In the genomic region with DNA sequence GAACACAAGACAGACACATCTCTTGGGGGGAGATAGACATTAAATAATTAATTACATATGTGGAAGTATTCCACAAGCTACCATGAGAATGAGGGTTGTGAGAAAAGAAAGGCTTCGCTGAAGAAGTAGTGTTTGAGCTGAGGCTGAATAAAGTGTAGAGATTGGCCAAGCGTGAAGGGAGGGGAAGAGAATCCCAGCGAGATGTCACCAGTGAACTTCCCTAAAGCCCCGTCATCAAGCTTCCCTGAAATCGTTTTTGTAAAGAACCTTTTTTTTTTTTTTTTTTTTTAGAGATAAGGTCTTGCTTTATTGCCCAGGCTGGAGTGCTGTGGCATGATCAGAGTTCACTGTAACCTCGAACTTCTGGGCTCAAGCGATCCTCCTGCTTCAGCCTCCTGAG, we compare ENCODE assay signal across 25 cellular contexts.
DNase-seq lines count a peak whose midpoint lies in the region; ATAC-seq and TF ChIP-seq lines count a peak whose summit lies in the region.
"Had no signal": no experiment of that assay in that cellular context is flagged by ENCODE, and none has a peak within 500 bp of the region (broad histone marks: within the 10 kb centered on the region; RNA-seq: fewer than 3 reads in every experiment).

No MANE protein-coding gene starts in this region.

- no peaks in the 10 kb centered on the region for H3K27me3 ChIP-seq in Caco-2 (replicated peaks; ENCODE audit: control insufficient read depth, insufficient read depth, low read length)
- H3K27me3 ChIP-seq: SJSA1 had no signal

- intact Hi-C loops in natural killer cell (cut with micrococcal nuclease) = loop anchor here (10.0 kb wide), 1 partner anchor 264 kb away; no protein-coding TSS in a partner anchor
- intact Hi-C loops in dendritic cell treated with granulocyte-macrophage colony-stimulating factor and Interleukin-4, amounts not matched to agents 40 ng/mL and 50 ng/mL, for 4 days (cut with micrococcal nuclease) = no loop called here
- intact Hi-C loops in Caco-2 (cut with micrococcal nuclease; ENCODE audit: unreplicated experiment) = no loop called here

- H3K4me1 Mint-ChIP-seq in natural killer cell treated with Interleukin-12 subunit alpha and Interleukin-12 subunit beta and Interleukin-15 and Interleukin-18, amount 100 ng/mL, for 72 hours (ENCODE audit: low read depth in 2 of 2) = peaks cover 63 to 76% of the 10 kb centered on the region in 2 donors
- peaks cover 21 to 22% of the 10 kb centered on the region in 2 donors for H3K4me1 Mint-ChIP-seq in natural killer cell
- peaks cover 30% of the 10 kb centered on the region for H3K4me1 Mint-ChIP-seq in dendritic cell treated with granulocyte-macrophage colony-stimulating factor and Interleukin-4, amounts not matched to agents 40 ng/mL and 50 ng/mL, for 4 days (ENCODE audit: low read depth)
- H3K4me1 Mint-ChIP-seq in Caco-2 (ENCODE audit: low read depth, unreplicated experiment) = peaks cover 7% of the 10 kb centered on the region

- H3K27me3 Mint-ChIP-seq in natural killer cell treated with Interleukin-12 subunit alpha and Interleukin-12 subunit beta and Interleukin-15 and Interleukin-18, amount 100 ng/mL, for 72 hours = no peaks in the 10 kb centered on the region
- peaks cover 3 to 13% of the 10 kb centered on the region in 2 donors for H3K27me3 Mint-ChIP-seq in natural killer cell (ENCODE audit: low read depth in 2 of 2)
- no peaks in the 10 kb centered on the region for H3K27me3 Mint-ChIP-seq in dendritic cell treated with granulocyte-macrophage colony-stimulating factor and Interleukin-4, amounts not matched to agents 40 ng/mL and 50 ng/mL, for 4 days
- no peaks in the 10 kb centered on the region for H3K27me3 Mint-ChIP-seq in Caco-2 (ENCODE audit: insufficient read depth, unreplicated experiment)
- H3K27me3 Mint-ChIP-seq: CD8-positive, alpha-beta memory T cell had no signal

- H3K36me3 ChIP-seq in Caco-2 (ENCODE audit: control insufficient read depth, insufficient read depth, low read length) = no peaks in the 10 kb centered on the region
- H3K36me3 ChIP-seq: SJSA1 had no signal

- H3K4me3 ChIP-seq in Caco-2 (ENCODE audit: low read depth, low read length) = no peak overlapping the region
- H3K4me3 ChIP-seq: PC-9, SJSA1 had no signal

- H3K4me1 ChIP-seq in Caco-2 = peaks cover 5% of the 10 kb centered on the region

- H3K36me3 Mint-ChIP-seq in natural killer cell treated with Interleukin-12 subunit alpha and Interleukin-12 subunit beta and Interleukin-15 and Interleukin-18, amount 100 ng/mL, for 72 hours = peaks cover 27% of the 10 kb centered on the region
- no peaks in the 10 kb centered on the region for H3K36me3 Mint-ChIP-seq in natural killer cell
- no peaks in the 10 kb centered on the region for H3K36me3 Mint-ChIP-seq in dendritic cell treated with granulocyte-macrophage colony-stimulating factor and Interleukin-4, amounts not matched to agents 40 ng/mL and 50 ng/mL, for 4 days (ENCODE audit: low read depth)
- no peaks in the 10 kb centered on the region for H3K36me3 Mint-ChIP-seq in Caco-2 (ENCODE audit: insufficient read depth, unreplicated experiment)
- H3K36me3 Mint-ChIP-seq: T-cell had no signal

- CTCF ChIA-PET in Caco-2 (lab: Charles Lee) = no interaction called here

- POLR2A ChIA-PET in Caco-2 (lab: Charles Lee) = interaction anchor here (0.6 kb wide), 1 partner anchor 50 kb away, joined by 5 read pairs; no protein-coding TSS in a partner anchor

- no TSS peak for BruUV-seq in Caco-2 (replicated peaks; lab: Mats Ljungman, UMichigan)

- no peaks in the 10 kb centered on the region for H3K9me3 ChIP-seq in Caco-2
- H3K9me3 ChIP-seq: SJSA1 had no signal

- peak overlapping the region; percentile 89 to 97 for H3K27ac Mint-ChIP-seq in natural killer cell treated with Interleukin-12 subunit alpha and Interleukin-12 subunit beta and Interleukin-15 and Interleukin-18, amount 100 ng/mL, for 72 hours
- H3K27ac Mint-ChIP-seq in natural killer cell (no peak overlapping the region), Caco-2 (ENCODE audit: unreplicated experiment) (no peak overlapping the region)
- peak overlapping the region; percentile 57 for H3K27ac Mint-ChIP-seq in dendritic cell treated with granulocyte-macrophage colony-stimulating factor and Interleukin-4, amounts not matched to agents 40 ng/mL and 50 ng/mL, for 4 days
- H3K27ac Mint-ChIP-seq: T-cell had no signal

- peak overlapping the region; percentile 30 for H3K4me3 Mint-ChIP-seq in natural killer cell treated with Interleukin-12 subunit alpha and Interleukin-12 subunit beta and Interleukin-15 and Interleukin-18, amount 100 ng/mL, for 72 hours
- H3K4me3 Mint-ChIP-seq in natural killer cell = no peak overlapping the region
- H3K4me3 Mint-ChIP-seq in dendritic cell treated with granulocyte-macrophage colony-stimulating factor and Interleukin-4, amounts not matched to agents 40 ng/mL and 50 ng/mL, for 4 days = no peak overlapping the region
- H3K4me3 Mint-ChIP-seq in Caco-2 (ENCODE audit: unreplicated experiment) = no peak overlapping the region
- H3K4me3 Mint-ChIP-seq: CD8-positive, alpha-beta memory T cell; T-cell had no signal

- no peak for ATAC-seq in natural killer cell treated with Interleukin-12 subunit alpha and Interleukin-12 subunit beta and Interleukin-15 and Interleukin-18, amount 100 ng/mL, for 72 hours
- ATAC-seq in natural killer cell = no peak
- no peak for ATAC-seq in stimulated activated naive CD8-positive, alpha-beta T cell treated with anti-CD3 and anti-CD28 coated beads, Interleukin-15, Interleukin-2, amounts not matched to agents 100 U/mL and 50 U/mL, for 24 hours
- ATAC-seq: T-cell had no signal

- DNase-seq in natural killer cell treated with Interleukin-12 subunit alpha and Interleukin-12 subunit beta and Interleukin-15 and Interleukin-18, amount 100 ng/mL, for 72 hours (ENCODE audit: low spot score) = no peak
- DNase-seq in natural killer cell (no peak), MV-4-11 (lab: John Stamatoyannopoulos, UW) (peak; percentile 28), Caco-2 (no peak), NCI-H1417 treated with DMSO at 0.1 percent for 48 hours (lab: John Stamatoyannopoulos, UW) (no peak)
- no peak for DNase-seq in stimulated activated naive CD8-positive, alpha-beta T cell treated with anti-CD3 and anti-CD28 coated beads, Interleukin-15, Interleukin-2, amounts not matched to agents 100 U/mL and 50 U/mL, for 24 hours
- DNase-seq: C1 segment of cervical spinal cord; Calu3; CD8-positive, alpha-beta memory T cell; DMS79 treated with DMSO at 0.1 percent for 48 hours; GF-D8; GOT3; HCEC 1CT; KG1; NCI-H1105 treated with DMSO at 0.1 percent for 48 hours; NCI-H1694; NCI-H2029 treated with DMSO at 0.1 percent for 48 hours; NCI-H2227 treated with DMSO at 0.1 percent for 48 hours; NCI-H526 treated with DMSO at 0.1 percent for 48 hours; PC-9; Right ventricle myocardium superior; RPMI8226; T-cell had no signal

- peaks cover 13% of the 10 kb centered on the region for H3K9me3 Mint-ChIP-seq in natural killer cell treated with Interleukin-12 subunit alpha and Interleukin-12 subunit beta and Interleukin-15 and Interleukin-18, amount 100 ng/mL, for 72 hours
- H3K9me3 Mint-ChIP-seq in natural killer cell (no peaks in the 10 kb centered on the region), Caco-2 (ENCODE audit: unreplicated experiment) (peaks cover 20% of the 10 kb centered on the region)
- no peaks in the 10 kb centered on the region for H3K9me3 Mint-ChIP-seq in dendritic cell treated with granulocyte-macrophage colony-stimulating factor and Interleukin-4, amounts not matched to agents 40 ng/mL and 50 ng/mL, for 4 days
- H3K9me3 Mint-ChIP-seq: T-cell had no signal

- TF ChIP-seq CTCF in natural killer cell (IDR thresholded peaks at IDR 0.05) = no peak
- no peak for TF ChIP-seq CTCF in Caco-2 (IDR thresholded peaks at IDR 0.05; ENCODE audit: insufficient read depth in 1 of 2, low read depth in 1 of 2, low read length in 1 of 2, severe bottlenecking in 1 of 2, unreplicated experiment in 1 of 2)

Comparison
In these comparisons a context has a peak if more than half of its experiments do, and no peak if none do; other contexts are left out.
1. H3K27ac Mint-ChIP-seq: peak in natural killer cell treated with Interleukin-12 subunit alpha and Interleukin-12 subunit beta and Interleukin-15 and Interleukin-18, amount 100 ng/mL, for 72 hours (2 of 2) and dendritic cell treated with granulocyte-macrophage colony-stimulating factor and Interleukin-4, amounts not matched to agents 40 ng/mL and 50 ng/mL, for 4 days (single experiment); none in natural killer cell (0 of 2) and Caco-2 (single experiment).